ENCODE assay signal across 8 cellular contexts in genomic region chr15:92909131-92909781, GRCh38. TPM values are rescaled to one million over a fixed set of nuclear protein-coding genes. Genes with fewer than 3 reads are reported as not detected.
DNase-seq lines count a peak whose midpoint lies in the region; ATAC-seq and TF ChIP-seq lines count a peak whose summit lies in the region.

No MANE protein-coding gene starts in this region.

- DNase-seq in Caki2 (ENCODE audit: low read depth), result peak; percentile 93
- DNase-seq in fibroblast of gingiva (ENCODE audit: low read depth), result peak; percentile 52
- no peak for DNase-seq in gastrocnemius medialis
- no peak for DNase-seq in NCI-H1105 treated with DMSO at 0.1 percent for 48 hours (lab: John Stamatoyannopoulos, UW)
- no peak for DNase-seq in NOMO-1 treated with dmso at 0.1 percent for 144 hours (lab: John Stamatoyannopoulos, UW; ENCODE audit: unreplicated experiment)

- ATAC-seq in gastrocnemius medialis, result no peak
- no peak for ATAC-seq in HG03354 (IDR thresholded peaks at IDR 0.05; ENCODE audit: poor library complexity, severe bottlenecking, unreplicated experiment)
- no peak for ATAC-seq in GM21367 (IDR thresholded peaks at IDR 0.05; ENCODE audit: unreplicated experiment)

- TF ChIP-seq CTCF in VCaP (conservative IDR thresholded peaks at IDR 0.05), result no peak
- no peak for TF ChIP-seq CTCF in gastrocnemius medialis (IDR thresholded peaks at IDR 0.05 in 4 of 5, conservative IDR thresholded peaks at IDR 0.05 in 1 of 5)

- in situ Hi-C loops in Caki2 (cut with HindIII; ENCODE audit: low pct_unique_long_range_greater_than_20kb, low sequenced_read_pairs), result loop anchor here (25.0 kb wide), 1 partner anchor 97 kb away; no protein-coding TSS in a partner anchor
- in situ Hi-C loops in gastrocnemius medialis (cut with MboI; ENCODE audit: low sequenced_read_pairs in 4 of 4), result no loop called here

- peak overlapping the region; percentile 96 for H3K27ac ChIP-seq in VCaP
- peak overlapping the region; percentile 91 to 97 (median 96) for H3K27ac ChIP-seq in gastrocnemius medialis

- peaks cover 77 to 91% of the 10 kb centered on the region in 2 donors for H3K4me1 ChIP-seq in gastrocnemius medialis

- TF ChIP-seq POLR2A in gastrocnemius medialis (IDR thresholded peaks at IDR 0.05), result no peak

- peak overlapping the region in 2 of 4 donors; percentile 15 to 66 for H3K4me3 ChIP-seq in gastrocnemius medialis

- H3K36me3 ChIP-seq in gastrocnemius medialis, result peaks cover 0 to 3% of the 10 kb centered on the region in 2 donors

- H3K9me3 ChIP-seq in gastrocnemius medialis, result no peaks in the 10 kb centered on the region

- no peaks in the 10 kb centered on the region for H3K27me3 ChIP-seq in gastrocnemius medialis

- intact Hi-C loops in gastrocnemius medialis (cut with DNase I; ENCODE audit: low total_unique reads), result loop anchor here (5.0 kb wide), 1 partner anchor 158 kb away; no protein-coding TSS in a partner anchor

RNA-seq across cellular contexts. Expression of gene CHD2, which starts 9.1 kb away (rescaled TPM):
- total RNA-seq in Caki2 (2014; rRNA removed; shearing (Covaris generic); ENCODE audit: low replicate concordance), result 26.6 and 83.0 TPM in 2 replicates
- 10 to 100 TPM; 26.9 to 55.5 (median 33.7) TPM for total RNA-seq in gastrocnemius medialis

Comparison
In these comparisons a context has a peak if more than half of its experiments do, and no peak if none do; other contexts are left out.
1. DNase-seq: peak in Caki2 (single experiment) and fibroblast of gingiva (single experiment); none in gastrocnemius medialis (0 of 2), NCI-H1105 treated with DMSO at 0.1 percent for 48 hours (single experiment) and NOMO-1 treated with dmso at 0.1 percent for 144 hours (single experiment).